5 cellular contexts compared by ENCODE assay signal in genomic region chr18:11690660-11691059, GRCh38. TPM values are rescaled to one million over a fixed set of nuclear protein-coding genes. Genes with fewer than 3 reads are reported as not detected.
DNase-seq lines count a peak whose midpoint lies in the region; ATAC-seq and TF ChIP-seq lines count a peak whose summit lies in the region.
"Not testable (repeated sequence)": the region's sequence is repeated elsewhere in the genome, so short reads cannot be mapped to it uniquely, and the experiment has no call there.

No MANE protein-coding gene starts in this region.

- WGBS in endodermal cell (ENCODE audit: insufficient coverage in 1 of 2, insufficient read length in 1 of 2), 2 experiments: no CpG with 5 or more reads among the region's 5 CpGs

- TF ChIP-seq CTCF in HEK293 (tag by site-specific recombination; IDR thresholded peaks at IDR 0.05); WTC11 (IDR thresholded peaks at IDR 0.05); endodermal cell (conservative IDR thresholded peaks at IDR 0.05); nephron progenitor cell (IDR thresholded peaks at IDR 0.05): not testable (repeated sequence)

- H3K4me1 ChIP-seq in HEK293 (ENCODE audit: control insufficient read depth, insufficient read depth, low read length); endodermal cell (ENCODE audit: control insufficient read depth, insufficient read depth, low read length): not testable (repeated sequence)

- not testable (repeated sequence) for DNase-seq in WTC11 (ENCODE audit: low spot score); endodermal cell; nephron progenitor cell

- peaks cover 22% of the 10 kb centered on the region for H3K27me3 Mint-ChIP-seq in WTC11 (ENCODE audit: low read depth)
- peaks cover 39% of the 10 kb centered on the region for H3K27me3 Mint-ChIP-seq in activated naive CD4-positive, alpha-beta T cell treated with anti-CD3 and anti-CD28 coated beads, Interleukin-2, amount 50 U/mL, for 24 hours
- peaks cover 11% of the 10 kb centered on the region for H3K27me3 Mint-ChIP-seq in endodermal cell (ENCODE audit: insufficient read depth)
- peaks cover 15% of the 10 kb centered on the region for H3K27me3 Mint-ChIP-seq in nephron progenitor cell (ENCODE audit: low read depth, poor library complexity)

- H3K4me3 ChIP-seq in HEK293 (ENCODE audit: low read depth, low read length); endodermal cell (ENCODE audit: low read length): not testable (repeated sequence)

- CTCF ChIA-PET in HEK293 (lab: Yijun Ruan, JAX) (interaction anchor here (0.6 to 3.2 kb wide), 2 partner anchors 35 to 649 kb away, joined by 3 to 12 read pairs; no protein-coding TSS in a partner anchor), WTC11 (lab: Charles Lee) (interaction anchor here (1.0 to 2.4 kb wide), 5 partner anchors 34 to 305 kb away, joined by 3 to 12 read pairs (median 6); no protein-coding TSS in a partner anchor)

- H3K9ac ChIP-seq in endodermal cell (ENCODE audit: extremely low read depth, low read length, poor library complexity, severe bottlenecking): not testable (repeated sequence)

- H3K36me3 Mint-ChIP-seq in WTC11; activated naive CD4-positive, alpha-beta T cell treated with anti-CD3 and anti-CD28 coated beads, Interleukin-2, amount 50 U/mL, for 24 hours; endodermal cell (ENCODE audit: low read depth); nephron progenitor cell (ENCODE audit: low read depth): not testable (repeated sequence)

- not testable (repeated sequence) for H3K27ac ChIP-seq in HEK293 (ENCODE audit: extremely low read depth, low read depth, low read length); endodermal cell (ENCODE audit: low read depth, low read length)

- not testable (repeated sequence) for H3K9me3 ChIP-seq in HEK293 (ENCODE audit: control insufficient read depth, insufficient read depth, low read depth, low read length); endodermal cell (ENCODE audit: control insufficient read depth, low read length)

- H3K4me3 Mint-ChIP-seq in WTC11 (peak overlapping the region; percentile 47), endodermal cell (peak overlapping the region; percentile 78), nephron progenitor cell (peak overlapping the region; percentile 60)
- H3K4me3 Mint-ChIP-seq in activated naive CD4-positive, alpha-beta T cell treated with anti-CD3 and anti-CD28 coated beads, Interleukin-2, amount 50 U/mL, for 24 hours: peak overlapping the region; percentile 44

- ATAC-seq in WTC11: not testable (repeated sequence)

- POLR2A ChIA-PET in HEK293 (lab: Yijun Ruan, JAX): interaction anchor here (0.7 kb wide), 1 partner anchor 11 kb away, joined by 4 read pairs; no protein-coding TSS in a partner anchor
- POLR2A ChIA-PET in WTC11 (lab: Charles Lee): interaction anchor here (1.0 kb wide), 1 partner anchor 257 kb away, joined by 3 read pairs; no protein-coding TSS in a partner anchor

- not testable (repeated sequence) for H3K36me3 ChIP-seq in HEK293 (ENCODE audit: control insufficient read depth in 2 of 2, insufficient read depth in 1 of 2, low read length in 2 of 2); endodermal cell (ENCODE audit: control insufficient read depth, insufficient read depth, low read length)

- H3K27me3 ChIP-seq in endodermal cell (ENCODE audit: control insufficient read depth, insufficient read depth, low read length, poor library complexity, severe bottlenecking): not testable (repeated sequence)

- H3K4me1 Mint-ChIP-seq in WTC11: peaks cover 16% of the 10 kb centered on the region
- H3K4me1 Mint-ChIP-seq in activated naive CD4-positive, alpha-beta T cell treated with anti-CD3 and anti-CD28 coated beads, Interleukin-2, amount 50 U/mL, for 24 hours; endodermal cell: not testable (repeated sequence)
- peaks cover 33% of the 10 kb centered on the region for H3K4me1 Mint-ChIP-seq in nephron progenitor cell

- H3K9me3 Mint-ChIP-seq in WTC11; activated naive CD4-positive, alpha-beta T cell treated with anti-CD3 and anti-CD28 coated beads, Interleukin-2, amount 50 U/mL, for 24 hours; endodermal cell; nephron progenitor cell: not testable (repeated sequence)

- not testable (repeated sequence) for H3K27ac Mint-ChIP-seq in WTC11; activated naive CD4-positive, alpha-beta T cell treated with anti-CD3 and anti-CD28 coated beads, Interleukin-2, amount 50 U/mL, for 24 hours; endodermal cell; nephron progenitor cell

TF ChIP-seq in HEK293, 187 proteins besides CTCF, POLR2A, EP300 and RAD21:
- TF ChIP-seq ZNF146 (tag by site-specific recombination; IDR thresholded peaks at IDR 0.05) (peak; percentile 88), ZNF580 (tag by site-specific recombination; IDR thresholded peaks at IDR 0.05) (peak; percentile 60; the same call in 1 of the 2 replicates)

RNA-seq across cellular contexts. Expression of gene GNAL, which starts 1.6 kb away (rescaled TPM):
- 22.3 to 26.7 TPM (median 23.9 TPM) in 3 replicates for total RNA-seq in WTC11 (2021)
- 10 to 100 TPM; 37.9 to 58.2 TPM for total RNA-seq in endodermal cell
- 16.0 TPM for polyA plus RNA-seq in endodermal cell (2013, experiment 1 of 2)
- 17.5 TPM for polyA plus RNA-seq in endodermal cell (2013, experiment 2 of 2)
